In genomic region chr17:41439375-41439774, GRCh38 we compare ENCODE assay signal across 1 cellular context.
TF ChIP-seq lines count a peak whose summit lies in the region.

No MANE protein-coding gene starts in this region.

TF ChIP-seq in HepG2, 621 proteins besides CTCF, POLR2A, EP300 and RAD21 (continues in another document):
- TF ChIP-seq HNF4G (IDR thresholded peaks at IDR 0.05; ENCODE audit: borderline replicate concordance, low read depth, low read length) (0 out of 2 replicates have a peak, but pooled peaks have one; percentile 8), HNF4G (CRISPR knock-in tag; IDR thresholded peaks at IDR 0.05; ENCODE audit: borderline replicate concordance, low read depth) (no peak), HNF4A (CRISPR knock-in tag; IDR thresholded peaks at IDR 0.05) (peak; percentile 77), BRD4 (CRISPR knock-in tag; IDR thresholded peaks at IDR 0.05) (no peak), ZNF790 (CRISPR knock-in tag; IDR thresholded peaks at IDR 0.05; ENCODE audit: borderline replicate concordance) (no peak), NCOR1 (IDR thresholded peaks at IDR 0.05; ENCODE audit: borderline replicate concordance, low read length) (peak; percentile 78), SOX5 (CRISPR knock-in tag; IDR thresholded peaks at IDR 0.05; ENCODE audit: borderline replicate concordance) (peak; percentile 52; the same call in 1 of the 2 replicates), SMYD3 (CRISPR knock-in tag; IDR thresholded peaks at IDR 0.05) (no peak), TCF12 (IDR thresholded peaks at IDR 0.05) (no peak), TCF12 (CRISPR knock-in tag; IDR thresholded peaks at IDR 0.05) (no peak), RFX3 (CRISPR knock-in tag; IDR thresholded peaks at IDR 0.05) (no peak), HMG20A (CRISPR knock-in tag; IDR thresholded peaks at IDR 0.05; ENCODE audit: borderline replicate concordance) (0 out of 2 replicates have a peak, but pooled peaks have one; percentile 43), SKIL (CRISPR knock-in tag; IDR thresholded peaks at IDR 0.05; ENCODE audit: borderline replicate concordance) (no peak), XRCC5 (optimal IDR thresholded peaks at IDR 0.05; ENCODE audit: low read length) (no peak), KAT7 (CRISPR knock-in tag; IDR thresholded peaks at IDR 0.05; ENCODE audit: borderline replicate concordance) (no peak), POLR2G (IDR thresholded peaks at IDR 0.05; ENCODE audit: low read depth, low read length) (no peak), ATAD3A (CRISPR knock-in tag; IDR thresholded peaks at IDR 0.05) (no peak), THAP9 (CRISPR knock-in tag; IDR thresholded peaks at IDR 0.05; ENCODE audit: borderline replicate concordance) (no peak), MTA3 (CRISPR knock-in tag; IDR thresholded peaks at IDR 0.05) (no peak), ZFP82 (CRISPR knock-in tag; IDR thresholded peaks at IDR 0.05; ENCODE audit: borderline replicate concordance) (no peak), REST (IDR thresholded peaks at IDR 0.05; ENCODE audit: borderline replicate concordance in 1 of 2, low read depth in 1 of 2, low read length in 2 of 2) (no peak), SMC3 (IDR thresholded peaks at IDR 0.05; ENCODE audit: low read length) (peak; percentile 42; the same call in 1 of the 2 replicates), CHCHD3 (CRISPR knock-in tag; IDR thresholded peaks at IDR 0.05) (no peak), ZBTB34 (CRISPR knock-in tag; IDR thresholded peaks at IDR 0.05) (no peak), TGIF2 (CRISPR knock-in tag; IDR thresholded peaks at IDR 0.05) (no peak), ELF4 (CRISPR knock-in tag; IDR thresholded peaks at IDR 0.05; ENCODE audit: borderline replicate concordance) (no peak), ARNT2 (CRISPR knock-in tag; IDR thresholded peaks at IDR 0.05; ENCODE audit: low read depth) (no peak), CEBPB (IDR thresholded peaks at IDR 0.05; ENCODE audit: borderline replicate concordance, low read depth, low read length) (peak; percentile 99), ZSCAN25 (CRISPR knock-in tag; IDR thresholded peaks at IDR 0.05) (no peak), RXRA (CRISPR knock-in tag; IDR thresholded peaks at IDR 0.05) (no peak), CEBPG (CRISPR knock-in tag; IDR thresholded peaks at IDR 0.05) (peak; percentile 87), RFXANK (CRISPR knock-in tag; IDR thresholded peaks at IDR 0.05) (no peak), TFAP4 (IDR thresholded peaks at IDR 0.05; ENCODE audit: borderline replicate concordance, low read depth) (no peak), ZNF136 (CRISPR knock-in tag; IDR thresholded peaks at IDR 0.05; ENCODE audit: low read depth) (no peak), TCF7 (IDR thresholded peaks at IDR 0.05; ENCODE audit: low read depth) (no peak), ZNF296 (CRISPR knock-in tag; conservative IDR thresholded peaks at IDR 0.05) (no peak), ARID3A (IDR thresholded peaks at IDR 0.05; ENCODE audit: low read depth, low read length) (0 out of 2 replicates have a peak, but pooled peaks have one; percentile 15), SOX6 (IDR thresholded peaks at IDR 0.05) (no peak), SOX6 (CRISPR knock-in tag; IDR thresholded peaks at IDR 0.05) (peak; percentile 75), TCF7L2 (IDR thresholded peaks at IDR 0.05; ENCODE audit: low read depth, low read length) (no peak), MAFF (IDR thresholded peaks at IDR 0.05; ENCODE audit: low read depth, low read length) (no peak), DPF2 (CRISPR knock-in tag; IDR thresholded peaks at IDR 0.05; ENCODE audit: borderline replicate concordance, low read depth) (no peak), SOX13 (IDR thresholded peaks at IDR 0.05) (no peak), SOX13 (CRISPR knock-in tag; conservative IDR thresholded peaks at IDR 0.05 in 1 of 2, IDR thresholded peaks at IDR 0.05 in 1 of 2) (peak in 1 of 2 experiments; percentile 62; a peak in 2 of 4 replicates), ZMYM4 (CRISPR knock-in tag; IDR thresholded peaks at IDR 0.05) (no peak), RBAK (CRISPR knock-in tag; IDR thresholded peaks at IDR 0.05) (no peak), SPEN (CRISPR knock-in tag; IDR thresholded peaks at IDR 0.05; ENCODE audit: low read depth) (no peak), RAD51 (IDR thresholded peaks at IDR 0.05; ENCODE audit: borderline replicate concordance) (no peak), FOXA3 (CRISPR knock-in tag; IDR thresholded peaks at IDR 0.05) (0 out of 2 replicates have a peak, but pooled peaks have one; percentile 32), TEAD3 (CRISPR knock-in tag; optimal IDR thresholded peaks at IDR 0.05; ENCODE audit: borderline replicate concordance) (peak; percentile 28), SNRNP70 (IDR thresholded peaks at IDR 0.05; ENCODE audit: low read depth, low read length) (no peak), FOSL2 (CRISPR knock-in tag; IDR thresholded peaks at IDR 0.05) (0 out of 2 replicates have a peak, but pooled peaks have one; percentile 30), ZNF614 (CRISPR knock-in tag; IDR thresholded peaks at IDR 0.05; ENCODE audit: borderline replicate concordance) (0 out of 2 replicates have a peak, but pooled peaks have one; percentile 42), ZNF788 (CRISPR knock-in tag; IDR thresholded peaks at IDR 0.05; ENCODE audit: borderline replicate concordance) (no peak)
- TF ChIP-seq, protein P1, sequence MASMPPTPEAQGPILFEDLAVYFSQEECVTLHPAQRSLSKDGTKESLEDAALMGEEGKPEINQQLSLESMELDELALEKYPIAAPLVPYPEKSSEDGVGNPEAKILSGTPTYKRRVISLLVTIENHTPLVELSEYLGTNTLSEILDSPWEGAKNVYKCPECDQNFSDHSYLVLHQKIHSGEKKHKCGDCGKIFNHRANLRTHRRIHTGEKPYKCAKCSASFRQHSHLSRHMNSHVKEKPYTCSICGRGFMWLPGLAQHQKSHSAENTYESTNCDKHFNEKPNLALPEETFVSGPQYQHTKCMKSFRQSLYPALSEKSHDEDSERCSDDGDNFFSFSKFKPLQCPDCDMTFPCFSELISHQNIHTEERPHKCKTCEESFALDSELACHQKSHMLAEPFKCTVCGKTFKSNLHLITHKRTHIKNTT (CRISPR knock-in tag; IDR thresholded peaks at IDR 0.05) = no peak
- TF ChIP-seq, protein P2, sequence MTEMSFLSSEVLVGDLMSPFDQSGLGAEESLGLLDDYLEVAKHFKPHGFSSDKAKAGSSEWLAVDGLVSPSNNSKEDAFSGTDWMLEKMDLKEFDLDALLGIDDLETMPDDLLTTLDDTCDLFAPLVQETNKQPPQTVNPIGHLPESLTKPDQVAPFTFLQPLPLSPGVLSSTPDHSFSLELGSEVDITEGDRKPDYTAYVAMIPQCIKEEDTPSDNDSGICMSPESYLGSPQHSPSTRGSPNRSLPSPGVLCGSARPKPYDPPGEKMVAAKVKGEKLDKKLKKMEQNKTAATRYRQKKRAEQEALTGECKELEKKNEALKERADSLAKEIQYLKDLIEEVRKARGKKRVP (CRISPR knock-in tag; IDR thresholded peaks at IDR 0.05) = peak in 1 of 2 experiments; percentile 69; a peak in 1 of 4 replicates
- TF ChIP-seq, protein P3, sequence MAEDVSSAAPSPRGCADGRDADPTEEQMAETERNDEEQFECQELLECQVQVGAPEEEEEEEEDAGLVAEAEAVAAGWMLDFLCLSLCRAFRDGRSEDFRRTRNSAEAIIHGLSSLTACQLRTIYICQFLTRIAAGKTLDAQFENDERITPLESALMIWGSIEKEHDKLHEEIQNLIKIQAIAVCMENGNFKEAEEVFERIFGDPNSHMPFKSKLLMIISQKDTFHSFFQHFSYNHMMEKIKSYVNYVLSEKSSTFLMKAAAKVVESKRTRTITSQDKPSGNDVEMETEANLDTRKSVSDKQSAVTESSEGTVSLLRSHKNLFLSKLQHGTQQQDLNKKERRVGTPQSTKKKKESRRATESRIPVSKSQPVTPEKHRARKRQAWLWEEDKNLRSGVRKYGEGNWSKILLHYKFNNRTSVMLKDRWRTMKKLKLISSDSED (CRISPR knock-in tag; IDR thresholded peaks at IDR 0.05) = no peak
- TF ChIP-seq, protein P4, sequence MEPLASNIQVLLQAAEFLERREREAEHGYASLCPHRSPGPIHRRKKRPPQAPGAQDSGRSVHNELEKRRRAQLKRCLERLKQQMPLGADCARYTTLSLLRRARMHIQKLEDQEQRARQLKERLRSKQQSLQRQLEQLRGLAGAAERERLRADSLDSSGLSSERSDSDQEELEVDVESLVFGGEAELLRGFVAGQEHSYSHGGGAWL (CRISPR knock-in tag; IDR thresholded peaks at IDR 0.05) = no peak
